ENCODE assay signal across 17 cellular contexts in the genomic region with DNA sequence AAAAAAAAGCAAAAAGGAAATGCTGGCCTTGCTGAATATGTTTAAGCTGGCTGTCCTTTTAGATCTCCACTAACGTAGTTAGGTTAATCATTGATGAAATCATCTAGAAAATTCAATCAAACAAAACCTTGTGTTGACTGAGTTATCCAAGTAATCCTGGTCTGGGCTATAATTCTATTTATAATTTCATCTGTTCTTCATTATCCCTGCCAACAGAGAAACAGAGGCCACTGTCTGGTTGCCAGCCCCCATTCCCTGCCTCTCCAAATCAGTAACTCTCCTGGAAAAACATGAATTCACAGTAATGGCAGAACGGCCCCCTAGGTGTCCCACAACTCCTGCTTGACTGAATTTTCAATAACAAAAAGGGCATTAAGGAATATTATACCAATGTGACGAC. TPM values are rescaled to one million over a fixed set of nuclear protein-coding genes. Genes with fewer than 3 reads are reported as not detected.
DNase-seq lines count a peak whose midpoint lies in the region; ATAC-seq and TF ChIP-seq lines count a peak whose summit lies in the region.
"Had no signal": no experiment of that assay in that cellular context is flagged by ENCODE, and none has a peak within 500 bp of the region (broad histone marks: within the 10 kb centered on the region; RNA-seq: fewer than 3 reads in every experiment).

No MANE protein-coding gene starts in this region.

- no peak for ATAC-seq in activated CD8-positive, alpha-beta T cell treated with anti-CD3 and anti-CD28 coated beads for 36 hours
- no peak for ATAC-seq in activated CD8-positive, alpha-beta T cell treated with anti-CD3 and anti-CD28 coated beads, Interleukin-2, amount 10 ng/mL, durations not matched to agents 7 days and 5 days
- ATAC-seq in PC-3, result no peak

- H3K79me2 ChIP-seq in SK-N-SH (ENCODE audit: insufficient read depth), result peaks cover 75% of the 10 kb centered on the region
- peaks cover 26% of the 10 kb centered on the region for H3K79me2 ChIP-seq in PC-3 (ENCODE audit: low read length)

- peak; percentile 59 to 92; a peak in 3 of 4 replicates for TF ChIP-seq EP300 in SK-N-SH (IDR thresholded peaks at IDR 0.05; ENCODE audit: borderline replicate concordance in 1 of 2, low read depth in 1 of 2, low read length in 1 of 2)

- no peaks in the 10 kb centered on the region for H4K20me1 ChIP-seq in SK-N-SH (ENCODE audit: insufficient read depth)
- H4K20me1 ChIP-seq in PC-3 (ENCODE audit: low read length), result no peaks in the 10 kb centered on the region

- H3K4me1 ChIP-seq in SK-N-SH (ENCODE audit: control insufficient read depth in 1 of 2, insufficient read depth in 2 of 2, low read depth in 1 of 2, low read length in 1 of 2) (peaks cover 7 to 8% of the 10 kb centered on the region in 2 experiments; a peak in 2 of 4 replicates), PC-3 (ENCODE audit: insufficient read depth, low read length) (peaks cover 13% of the 10 kb centered on the region), A673 (ENCODE audit: insufficient read depth, low read length, poor library complexity, severe bottlenecking) (no peaks in the 10 kb centered on the region)
- H3K4me1 ChIP-seq: Caco-2 had no signal

- POLR2A ChIA-PET in activated CD8-positive, alpha-beta T cell treated with anti-CD3 and anti-CD28 coated beads for 36 hours (lab: Charles Lee), result interaction anchor here (0.6 to 1.9 kb wide), 4 partner anchors 9 to 25 kb away, joined by 3 to 5 read pairs (median 5); a partner anchor contains a TSS
- POLR2A ChIA-PET in activated CD8-positive, alpha-beta T cell treated with anti-CD3 and anti-CD28 coated beads, Interleukin-2, amount 10 ng/mL, durations not matched to agents 7 days and 5 days (lab: Charles Lee), result no interaction called here
- POLR2A ChIA-PET in SK-N-SH (lab: Yijun Ruan, JAX) (no interaction called here), PC-3 (lab: Charles Lee; ENCODE audit: unreplicated experiment) (no interaction called here), A673 (lab: Charles Lee; ENCODE audit: low non-redundant PET) (no interaction called here)

- H3K4me3 ChIP-seq in SK-N-SH (ENCODE audit: low read depth in 2 of 2, low read length in 1 of 2) (no peak overlapping the region), PC-3 (ENCODE audit: low read length) (no peak overlapping the region), A673 (ENCODE audit: low read depth, low read length, poor library complexity, severe bottlenecking) (no peak overlapping the region)

- H3F3A ChIP-seq in SK-N-SH (replicated peaks; ENCODE audit: insufficient read depth) (peaks cover 24% of the 10 kb centered on the region), PC-3 (ENCODE audit: low read length, unreplicated experiment) (no peaks in the 10 kb centered on the region)

- BruUV-seq in PC-3 (replicated peaks; lab: Mats Ljungman, UMichigan) (no TSS peak), A673 (replicated peaks; lab: Mats Ljungman, UMichigan) (no TSS peak)

- H3K9ac ChIP-seq in SK-N-SH, result no peak overlapping the region
- no peak overlapping the region for H3K9ac ChIP-seq in PC-3 (ENCODE audit: low read length)

- H3K36me3 Mint-ChIP-seq in activated CD8-positive, alpha-beta T cell treated with anti-CD3 and anti-CD28 coated beads for 36 hours (ENCODE audit: low read depth), result peaks cover 32% of the 10 kb centered on the region
- H3K36me3 Mint-ChIP-seq in activated CD8-positive, alpha-beta T cell treated with anti-CD3 and anti-CD28 coated beads, Interleukin-2, amount 10 ng/mL, durations not matched to agents 7 days and 5 days (ENCODE audit: low read depth), result peaks cover 42% of the 10 kb centered on the region

- DNase-seq in activated CD8-positive, alpha-beta T cell treated with anti-CD3 and anti-CD28 coated beads for 36 hours, result no peak
- no peak for DNase-seq in activated CD8-positive, alpha-beta T cell treated with anti-CD3 and anti-CD28 coated beads, Interleukin-2, amount 10 ng/mL, durations not matched to agents 7 days and 5 days
- peak; percentile 65 for DNase-seq in SK-N-SH
- DNase-seq in glomerular visceral epithelial cell (ENCODE audit: extremely low spot score), result peak; percentile 36
- DNase-seq in renal cortical epithelial cell (ENCODE audit: low read depth), result peak; percentile 54
- no peak for DNase-seq in EL
- no peak for DNase-seq in PC-3
- DNase-seq in A673 (ENCODE audit: low spot score), result no peak
- DNase-seq: activated CD4-positive, alpha-beta T cell treated with anti-CD3 and anti-CD28 coated beads for 4 hours; Caco-2; GDM1; NCI-H2171; nucleus accumbens; SHP77; stimulated activated CD4-positive, alpha-beta T cell treated with anti-CD3 and anti-CD28 coated beads, Interleukin-4, amount 100 ng/mL, for 24 hours; T1000 had no signal

- H3K4me2 ChIP-seq in SK-N-SH (peak overlapping the region; percentile 46), PC-3 (ENCODE audit: low read length) (no peak overlapping the region)

- no peaks in the 10 kb centered on the region for H3K27me3 Mint-ChIP-seq in activated CD8-positive, alpha-beta T cell treated with anti-CD3 and anti-CD28 coated beads for 36 hours
- no peaks in the 10 kb centered on the region for H3K27me3 Mint-ChIP-seq in activated CD8-positive, alpha-beta T cell treated with anti-CD3 and anti-CD28 coated beads, Interleukin-2, amount 10 ng/mL, durations not matched to agents 7 days and 5 days (ENCODE audit: low read depth)
- H3K27me3 Mint-ChIP-seq: memory B cell had no signal

- CTCF ChIA-PET in activated CD8-positive, alpha-beta T cell treated with anti-CD3 and anti-CD28 coated beads for 36 hours (lab: Charles Lee), result interaction anchor here (1.2 to 1.6 kb wide), 3 partner anchors 9 to 89 kb away, joined by 3 to 5 read pairs (median 4); no protein-coding TSS in a partner anchor
- CTCF ChIA-PET in activated CD8-positive, alpha-beta T cell treated with anti-CD3 and anti-CD28 coated beads, Interleukin-2, amount 10 ng/mL, durations not matched to agents 7 days and 5 days (lab: Charles Lee), result interaction anchor here (1.0 to 1.2 kb wide), 3 partner anchors 12 to 23 kb away, joined by 3 to 4 read pairs (median 3); no protein-coding TSS in a partner anchor
- CTCF ChIA-PET in SK-N-SH (lab: Yijun Ruan, JAX) (interaction anchor here (0.7 to 9.8 kb wide), 11 partner anchors 8 to 270 kb away, joined by 3 to 78 read pairs (median 4); no protein-coding TSS in a partner anchor), PC-3 (lab: Charles Lee) (interaction anchor here (0.6 kb wide), 1 partner anchor 1656 kb away, joined by 8 read pairs; no protein-coding TSS in a partner anchor), A673 (lab: Charles Lee) (no interaction called here)

- 13% methylated on average over 3 of the region's 3 CpGs for WGBS in SK-N-SH (ENCODE audit: low lambda C conversion rate)

- H3K9me3 Mint-ChIP-seq in activated CD8-positive, alpha-beta T cell treated with anti-CD3 and anti-CD28 coated beads for 36 hours, result no peaks in the 10 kb centered on the region
- H3K9me3 Mint-ChIP-seq in activated CD8-positive, alpha-beta T cell treated with anti-CD3 and anti-CD28 coated beads, Interleukin-2, amount 10 ng/mL, durations not matched to agents 7 days and 5 days (ENCODE audit: insufficient read depth), result no peaks in the 10 kb centered on the region
- H3K9me3 Mint-ChIP-seq: memory B cell had no signal

- TF ChIP-seq RAD21 in SK-N-SH (IDR thresholded peaks at IDR 0.05; ENCODE audit: low read length), result peak; percentile 72

- no peak for TF ChIP-seq CTCF in activated CD8-positive, alpha-beta T cell treated with anti-CD3 and anti-CD28 coated beads for 36 hours (IDR thresholded peaks at IDR 0.05)
- TF ChIP-seq CTCF in SK-N-SH (IDR thresholded peaks at IDR 0.05) (peak; percentile 52), PC-3 (conservative IDR thresholded peaks at IDR 0.05; ENCODE audit: low read depth, low read length) (no peak; the same call in 1 of the 2 replicates), A673 (conservative IDR thresholded peaks at IDR 0.05; ENCODE audit: low read depth, low read length) (no peak)

- no peaks in the 10 kb centered on the region for H3K9me2 ChIP-seq in SK-N-SH
- no peaks in the 10 kb centered on the region for H3K9me2 ChIP-seq in PC-3 (replicated peaks; ENCODE audit: low read length)

- H3K4me3 Mint-ChIP-seq in activated CD8-positive, alpha-beta T cell treated with anti-CD3 and anti-CD28 coated beads for 36 hours, result no peak overlapping the region
- no peak overlapping the region for H3K4me3 Mint-ChIP-seq in activated CD8-positive, alpha-beta T cell treated with anti-CD3 and anti-CD28 coated beads, Interleukin-2, amount 10 ng/mL, durations not matched to agents 7 days and 5 days
- H3K4me3 Mint-ChIP-seq: memory B cell had no signal

- H3K27me3 ChIP-seq in SK-N-SH (ENCODE audit: insufficient read depth), result no peaks in the 10 kb centered on the region
- H3K27me3 ChIP-seq in PC-3 (ENCODE audit: low read length), result no peaks in the 10 kb centered on the region
- H3K27me3 ChIP-seq in A673 (replicated peaks; ENCODE audit: insufficient read depth, low read depth, low read length, poor library complexity), result no peaks in the 10 kb centered on the region

- peaks cover 75% of the 10 kb centered on the region for H3K4me1 Mint-ChIP-seq in activated CD8-positive, alpha-beta T cell treated with anti-CD3 and anti-CD28 coated beads for 36 hours (ENCODE audit: low read depth)
- peaks cover 61% of the 10 kb centered on the region for H3K4me1 Mint-ChIP-seq in activated CD8-positive, alpha-beta T cell treated with anti-CD3 and anti-CD28 coated beads, Interleukin-2, amount 10 ng/mL, durations not matched to agents 7 days and 5 days (ENCODE audit: low read depth)

- H3K36me3 ChIP-seq in SK-N-SH (replicated peaks in 1 of 2; ENCODE audit: control insufficient read depth in 1 of 2, insufficient read depth in 2 of 2, low read length in 1 of 2) (no peaks in the 10 kb centered on the region), PC-3 (ENCODE audit: low read depth, low read length) (no peaks in the 10 kb centered on the region), A673 (ENCODE audit: insufficient read depth, low read length, poor library complexity, severe bottlenecking) (no peaks in the 10 kb centered on the region)

- H3K9me3 ChIP-seq in SK-N-SH (no peaks in the 10 kb centered on the region), PC-3 (ENCODE audit: low read length) (no peaks in the 10 kb centered on the region), A673 (ENCODE audit: low read depth, low read length, poor library complexity, severe bottlenecking) (no peaks in the 10 kb centered on the region)
- H3K9me3 ChIP-seq: Caco-2 had no signal

- peak overlapping the region; percentile 20 for H3K27ac Mint-ChIP-seq in activated CD8-positive, alpha-beta T cell treated with anti-CD3 and anti-CD28 coated beads for 36 hours
- H3K27ac Mint-ChIP-seq in activated CD8-positive, alpha-beta T cell treated with anti-CD3 and anti-CD28 coated beads, Interleukin-2, amount 10 ng/mL, durations not matched to agents 7 days and 5 days, result no peak overlapping the region
- H3K27ac Mint-ChIP-seq: memory B cell had no signal

- H2AFZ ChIP-seq in SK-N-SH (ENCODE audit: low read depth), result no peak overlapping the region
- H2AFZ ChIP-seq in PC-3 (ENCODE audit: low read length), result no peak overlapping the region

- intact Hi-C loops in activated CD8-positive, alpha-beta T cell treated with anti-CD3 and anti-CD28 coated beads for 36 hours (cut with micrococcal nuclease), result no loop called here
- intact Hi-C loops in PC-3 (cut with micrococcal nuclease) (loop anchor here (10.0 kb wide), 2 partner anchors 207 to 267 kb away; no protein-coding TSS in a partner anchor), A673 (cut with micrococcal nuclease; ENCODE audit: unreplicated experiment) (no loop called here)

- H3K27ac ChIP-seq in SK-N-SH (ENCODE audit: low read depth in 2 of 2, low read length in 1 of 2) (peak overlapping the region; percentile 72 to 76; a peak in 3 of 4 replicates), PC-3 (ENCODE audit: low read length) (no peak overlapping the region), A673 (ENCODE audit: low read depth, low read length, poor library complexity, severe bottlenecking) (no peak overlapping the region)

RNA-seq across cellular contexts. Expression of a gene that starts 24.6 kb away (rescaled TPM):
- 100 to 1,000 TPM; 191 to 198 TPM for total RNA-seq in activated CD8-positive, alpha-beta T cell treated with anti-CD3 and anti-CD28 coated beads for 36 hours
- 100 to 1,000 TPM; 343 to 344 TPM for total RNA-seq in activated CD8-positive, alpha-beta T cell treated with anti-CD3 and anti-CD28 coated beads, Interleukin-2, amount 10 ng/mL, durations not matched to agents 7 days and 5 days
- 20.6 and 24.1 TPM in 2 replicates for polyA plus RNA-seq in SK-N-SH (2012; rRNA removed)
- polyA plus RNA-seq in SK-N-SH (2012; cell fraction: cytosol; rRNA removed), result 17.3 and 18.3 TPM in 2 replicates
- polyA plus RNA-seq in SK-N-SH (2012; cell fraction: nucleus; rRNA removed), result 39.5 and 50.7 TPM in 2 replicates
- 1.7 and 2.5 TPM in 2 replicates for total RNA-seq in renal cortical epithelial cell
- 23.1 and 38.5 TPM in 2 replicates for total RNA-seq in PC-3 (2014; rRNA removed)
- 5.1 and 6.1 TPM in 2 replicates for total RNA-seq in A673 (2021)
- total RNA-seq: Caco-2 had no signal

Comparison
In these comparisons a context has a peak if more than half of its experiments do, and no peak if none do; other contexts are left out.
1. DNase-seq: peak in SK-N-SH (single experiment), glomerular visceral epithelial cell (single experiment) and renal cortical epithelial cell (single experiment); none in activated CD8-positive, alpha-beta T cell treated with anti-CD3 and anti-CD28 coated beads for 36 hours (single experiment), activated CD8-positive, alpha-beta T cell treated with anti-CD3 and anti-CD28 coated beads, Interleukin-2, amount 10 ng/mL, durations not matched to agents 7 days and 5 days (single experiment), EL (single experiment), PC-3 (single experiment) and A673 (single experiment).
2. H3K27ac ChIP-seq: peak in SK-N-SH (2 of 2); none in PC-3 (single experiment) and A673 (single experiment).